Comparison of ENCODE assay signal across 8 cellular contexts in genomic region chr4:83455300-83456183, GRCh38. TPM values are rescaled to one million over a fixed set of nuclear protein-coding genes. Genes with fewer than 3 reads are reported as not detected.
DNase-seq lines count a peak whose midpoint lies in the region; ATAC-seq, FAIRE-seq and TF ChIP-seq lines count a peak whose summit lies in the region.

HELQ (minus strand) TSS chr4:83455823; CDS start chr4:83455693, 130 bp downstream.
MRPS18C (plus strand) TSS chr4:83456058; CDS start chr4:83456078, 20 bp downstream.

- H3K4me1 ChIP-seq in right atrium auricular region: peaks cover 0 to 26% of the 10 kb centered on the region in 2 donors
- peaks cover 16% of the 10 kb centered on the region for H3K4me1 ChIP-seq in psoas muscle

- 0% methylated on average over 57 of the region's 57 CpGs for WGBS in psoas muscle, 3 donors

- H3K36me3 ChIP-seq in right atrium auricular region (peaks cover 18% of the 10 kb centered on the region), psoas muscle (ENCODE audit: insufficient read depth in 1 of 2, low read depth in 1 of 2) (peaks cover 4 to 50% of the 10 kb centered on the region in 2 donors)

- intact Hi-C loops in T-helper 2 cell treated with Interferon-gamma antibody and Interleukin-4, amounts not matched to agents 100 ng/mL and 5 ng/mL, for 36 hours (cut with micrococcal nuclease): loop anchor here (1.0 to 10.0 kb wide), 10 partner anchors 30 to 1026 kb away; partner anchors contain the start of genes ABRAXAS1, COPS4, COQ2 and HPSE
- intact Hi-C loops in psoas muscle (cut with DNase I): loop anchor here in 1 of 2 donors (2.0 to 10.0 kb wide), 2 partner anchors 171 to 1081 kb away; partner anchors contain the start of genes COQ2 and HNRNPD

- DNase-seq in NCI-H187 treated with DMSO at 0.1 percent for 48 hours (lab: John Stamatoyannopoulos, UW) (peak; percentile 99), anterior cingulate cortex (lab: John Stamatoyannopoulos, UW) (peak; percentile 81 to 97 (median 94)), right atrium auricular region (ENCODE audit: low spot score) (peak; percentile 98), psoas muscle (peak; percentile 95 to 97), urothelium cell line (ENCODE audit: low spot score) (peak; percentile 98)

- H3K27me3 ChIP-seq in right atrium auricular region: no peaks in the 10 kb centered on the region
- H3K27me3 ChIP-seq in psoas muscle (ENCODE audit: insufficient read depth in 3 of 3, low read length in 2 of 3): no peaks in the 10 kb centered on the region

- TF ChIP-seq CTCF in right atrium auricular region (IDR thresholded peaks at IDR 0.05): peak in 1 of 2 donors; percentile 48
- peak; percentile 21 for TF ChIP-seq CTCF in psoas muscle (IDR thresholded peaks at IDR 0.05)

- ATAC-seq in GM18502 (IDR thresholded peaks at IDR 0.05; ENCODE audit: poor library complexity, unreplicated experiment) (peak; percentile 94), HG02970 (IDR thresholded peaks at IDR 0.05; ENCODE audit: low FRiP score, unreplicated experiment) (peak; percentile 98), psoas muscle (peak; percentile 99)

- H3K9me3 ChIP-seq in right atrium auricular region (no peaks in the 10 kb centered on the region), psoas muscle (no peaks in the 10 kb centered on the region)

- H3K27ac ChIP-seq in right atrium auricular region (peak within 1 kb of the TSS; percentile 95 to 98), psoas muscle (peak within 1 kb of the TSS; percentile 96)

- H3K4me3 ChIP-seq in right atrium auricular region: peak within 1 kb of the TSS; percentile 79 to 87
- H3K4me3 ChIP-seq in psoas muscle: peak within 1 kb of the TSS; percentile 83

- peak; percentile 58 for FAIRE-seq in urothelium cell line (lab: Jason Lieb, UNC)

RNA-seq across cellular contexts. Expression of gene HELQ, which starts in this region (rescaled TPM):
- 14.5 TPM in 2 replicates for total RNA-seq in T-helper 2 cell treated with Interferon-gamma antibody and Interleukin-4, amounts not matched to agents 100 ng/mL and 5 ng/mL, for 36 hours
- 10 to 100 TPM in 1 of 2 donors, 1 to 10 TPM in 1; 8.8 to 10.7 TPM for total RNA-seq in right atrium auricular region
- total RNA-seq in psoas muscle: 10 to 100 TPM; 14.1 to 19.1 (median 17.3) TPM
- 10 to 100 TPM in 1 of 3 donors, 1 to 10 TPM in 2; 7.4 to 20.9 (median 7.4) TPM for polyA plus RNA-seq in psoas muscle

RNA-seq across cellular contexts. Expression of gene MRPS18C, which starts in this region (rescaled TPM):
- 69.6 and 72.4 TPM in 2 replicates for total RNA-seq in T-helper 2 cell treated with Interferon-gamma antibody and Interleukin-4, amounts not matched to agents 100 ng/mL and 5 ng/mL, for 36 hours
- total RNA-seq in right atrium auricular region (10 to 100 TPM; 23.9 to 28.8 TPM), psoas muscle (10 to 100 TPM; 38.2 to 60.1 (median 46.1) TPM)
- 10 to 100 TPM; 35.6 to 78.4 (median 50.3) TPM for polyA plus RNA-seq in psoas muscle

Comparison
In these comparisons a context has a peak if more than half of its experiments do, and no peak if none do; other contexts are left out.
1. Peak in every context shown above with its lines: DNase-seq, ATAC-seq, H3K4me3 ChIP-seq and H3K27ac ChIP-seq.